In the genomic region with DNA sequence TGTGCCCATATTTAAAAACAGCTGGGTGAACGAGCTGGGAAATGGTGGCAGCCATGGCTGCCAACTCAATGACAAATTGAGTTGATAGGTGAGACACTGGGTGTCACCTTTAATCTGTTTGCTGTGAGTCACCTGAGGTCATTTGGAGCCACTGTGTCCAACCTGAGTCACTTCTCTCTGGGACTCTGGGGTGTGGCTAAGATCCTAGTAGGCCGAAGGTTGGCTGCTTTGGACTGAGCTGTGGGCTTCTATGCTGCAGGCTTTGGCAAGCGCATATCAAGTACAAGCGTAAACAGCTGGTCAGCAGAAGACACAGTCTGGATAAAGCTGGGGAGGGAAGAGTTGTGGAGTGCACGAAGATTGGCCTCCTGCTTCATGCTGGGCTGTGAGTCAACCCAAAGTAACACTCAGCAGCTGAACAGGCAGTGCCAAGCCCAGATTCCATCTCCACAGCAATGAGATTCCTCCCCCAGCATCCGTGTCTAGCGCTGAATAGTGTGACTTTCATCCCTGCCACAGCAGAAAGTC, we compare ENCODE assay signal across 8 cellular contexts.
DNase-seq lines count a peak whose midpoint lies in the region; ATAC-seq and TF ChIP-seq lines count a peak whose summit lies in the region.

No MANE protein-coding gene starts in this region.

- peak; percentile 97 for DNase-seq in HCEC 1CT
- DNase-seq in astrocyte of the spinal cord (ENCODE audit: low read depth, low spot score): peak; percentile 97
- DNase-seq in inferior parietal cortex (ENCODE audit: extremely low spot score): peak; percentile 57
- peak; percentile 86 for DNase-seq in smooth muscle cell of the brain vasculature (ENCODE audit: low read depth, low spot score)

- in situ Hi-C loops in astrocyte of the spinal cord (cut with HindIII; ENCODE audit: low sequenced_read_pairs): no loop called here

- TF ChIP-seq CTCF in astrocyte of the spinal cord (IDR thresholded peaks at IDR 0.05; ENCODE audit: low read depth, low read length): no peak

- no peak overlapping the region for H3K4me3 ChIP-seq in astrocyte of the spinal cord (ENCODE audit: low read depth, low read length)

- ATAC-seq in GM18858 (IDR thresholded peaks at IDR 0.05; ENCODE audit: unreplicated experiment): no peak
- ATAC-seq in HG03039 (IDR thresholded peaks at IDR 0.05; ENCODE audit: unreplicated experiment): no peak
- no peak for ATAC-seq in GM19324 (IDR thresholded peaks at IDR 0.05; ENCODE audit: low FRiP score, unreplicated experiment)
- no peak for ATAC-seq in HG03025 (IDR thresholded peaks at IDR 0.05; ENCODE audit: low FRiP score, unreplicated experiment)
